In the genomic region with DNA sequence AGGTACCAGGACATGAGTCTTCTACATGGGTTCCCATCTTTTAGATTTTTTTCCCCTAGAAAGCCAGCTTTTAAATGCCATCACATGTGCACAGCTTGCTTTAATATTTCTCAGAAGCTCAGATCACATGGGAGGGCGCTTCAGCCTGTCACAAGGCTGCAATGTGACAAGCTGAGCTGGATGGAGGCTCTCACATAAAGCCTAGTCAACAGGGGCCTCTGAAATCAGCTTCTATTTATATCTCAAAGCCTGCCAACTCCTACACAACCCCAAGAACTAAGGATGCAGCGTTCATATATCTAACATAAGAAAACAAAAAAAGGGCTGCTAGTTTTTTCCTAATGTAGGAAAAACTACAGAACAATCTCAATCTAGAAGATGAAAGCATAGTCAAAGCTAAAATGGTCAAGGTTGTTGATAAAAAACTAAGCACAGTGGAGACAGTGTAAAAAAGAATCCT, we compare ENCODE assay signal across 1 cellular context.
TF ChIP-seq lines count a peak whose summit lies in the region.

No MANE protein-coding gene starts in this region.

TF ChIP-seq in A549, 52 proteins besides CTCF, POLR2A, EP300 and RAD21 (continued from another document):
- TF ChIP-seq, protein P1, sequence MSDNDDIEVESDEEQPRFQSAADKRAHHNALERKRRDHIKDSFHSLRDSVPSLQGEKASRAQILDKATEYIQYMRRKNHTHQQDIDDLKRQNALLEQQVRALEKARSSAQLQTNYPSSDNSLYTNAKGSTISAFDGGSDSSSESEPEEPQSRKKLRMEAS (IDR thresholded peaks at IDR 0.05) = peak; percentile 40; the same call in 1 of the 2 replicates
- TF ChIP-seq ATOH8 (CRISPR knock-in tag; IDR thresholded peaks at IDR 0.05; ENCODE audit: low read depth) = no peak
- no peak for TF ChIP-seq NPAS2 (CRISPR knock-in tag; IDR thresholded peaks at IDR 0.05; ENCODE audit: borderline replicate concordance)
